In genomic region chr1:247212012-247212411, GRCh38 we compare ENCODE assay signal across 10 cellular contexts. TPM values are rescaled to one million over a fixed set of nuclear protein-coding genes. Genes with fewer than 3 reads are reported as not detected.
A peak's percentile ranks its signal among the peaks of the same experiment; 100 is the strongest.
DNase-seq lines count a peak whose midpoint lies in the region; ATAC-seq and TF ChIP-seq lines count a peak whose summit lies in the region.
"Had no signal": no experiment of that assay in that cellular context is flagged by ENCODE, and none has a peak within 500 bp of the region (broad histone marks: within the 10 kb centered on the region; RNA-seq: fewer than 3 reads in every experiment).

No MANE protein-coding gene starts in this region.

- H3K27me3 ChIP-seq in A673 (replicated peaks; ENCODE audit: insufficient read depth, low read depth, low read length, poor library complexity), result peaks cover 28% of the 10 kb centered on the region

- DNase-seq in GM13977 (ENCODE audit: low spot score), result peak; percentile 73
- peak; percentile 50 for DNase-seq in epithelial cell of esophagus (ENCODE audit: low read depth)
- no peak for DNase-seq in SW480 (ENCODE audit: low spot score)
- DNase-seq in activated naive CD4-positive, alpha-beta T cell treated with anti-CD3 and anti-CD28 coated beads, Interleukin-2, amount 50 U/mL, for 16 hours, result no peak
- no peak for DNase-seq in A673 (ENCODE audit: low spot score)
- no peak for DNase-seq in epidermal melanocyte (ENCODE audit: insufficient read length, low spot score)
- DNase-seq: GF-D8 had no signal

- H3K27ac ChIP-seq in A673 (ENCODE audit: low read depth, low read length, poor library complexity, severe bottlenecking), result no peak overlapping the region

- intact Hi-C loops in A673 (cut with micrococcal nuclease; ENCODE audit: unreplicated experiment), result no loop called here

- no peak for TF ChIP-seq CTCF in GM13977 (IDR thresholded peaks at IDR 0.05; ENCODE audit: extremely low read depth, insufficient read depth, missing control alignments)
- no peak for TF ChIP-seq CTCF in epithelial cell of esophagus (IDR thresholded peaks at IDR 0.05; ENCODE audit: insufficient read depth, low read depth, low read length, missing control alignments)
- no peak for TF ChIP-seq CTCF in A673 (conservative IDR thresholded peaks at IDR 0.05; ENCODE audit: low read depth, low read length)

- H3K4me1 ChIP-seq in A673 (ENCODE audit: insufficient read depth, low read length, poor library complexity, severe bottlenecking), result no peaks in the 10 kb centered on the region

- ATAC-seq in GM21390 (IDR thresholded peaks at IDR 0.05; ENCODE audit: unreplicated experiment), result peak; percentile 55
- ATAC-seq in HG03432 (IDR thresholded peaks at IDR 0.05; ENCODE audit: unreplicated experiment), result peak; percentile 62

- H3K36me3 ChIP-seq in A673 (ENCODE audit: insufficient read depth, low read length, poor library complexity, severe bottlenecking), result no peaks in the 10 kb centered on the region

- CTCF ChIA-PET in A673 (lab: Charles Lee), result interaction anchor here (0.5 kb wide), 1 partner anchor 115 kb away, joined by 3 read pairs; no protein-coding TSS in a partner anchor

- H3K4me3 ChIP-seq in epithelial cell of esophagus (ENCODE audit: low read length) (no peak overlapping the region), A673 (ENCODE audit: low read depth, low read length, poor library complexity, severe bottlenecking) (no peak overlapping the region)

- H3K9me3 ChIP-seq in A673 (ENCODE audit: low read depth, low read length, poor library complexity, severe bottlenecking), result no peaks in the 10 kb centered on the region

- POLR2A ChIA-PET in A673 (lab: Charles Lee; ENCODE audit: low non-redundant PET), result no interaction called here

- in situ Hi-C loops in GM13977 (cut with MboI; ENCODE audit: low pct_unique_long_range_greater_than_20kb, low sequenced_read_pairs, unreplicated experiment), result no loop called here

- no TSS peak for BruUV-seq in A673 (replicated peaks; lab: Mats Ljungman, UMichigan)

RNA-seq across cellular contexts. Expression of gene ZNF124, which starts 40.2 kb away (rescaled TPM):
- total RNA-seq in A673 (2021), result 34.7 TPM in 2 replicates

RNA-seq across cellular contexts. Expression of gene VN1R5, which starts 43.9 kb away (rescaled TPM):
- total RNA-seq in A673 (2021), result not detected in 2 replicates
- total RNA-seq: NCI-H460 had no signal

Comparison
In these comparisons a context has a peak if more than half of its experiments do, and no peak if none do; other contexts are left out.
1. DNase-seq: peak in GM13977 (single experiment) and epithelial cell of esophagus (single experiment); none in SW480 (single experiment), activated naive CD4-positive, alpha-beta T cell treated with anti-CD3 and anti-CD28 coated beads, Interleukin-2, amount 50 U/mL, for 16 hours (single experiment), A673 (single experiment) and epidermal melanocyte (single experiment).